ENCODE assay signal across 12 cellular contexts in genomic region chr3:185629554-185630181, GRCh38. TPM values are rescaled to one million over a fixed set of nuclear protein-coding genes. Genes with fewer than 3 reads are reported as not detected.
DNase-seq lines count a peak whose midpoint lies in the region; ATAC-seq, FAIRE-seq and TF ChIP-seq lines count a peak whose summit lies in the region.
"Had no signal": no experiment of that assay in that cellular context is flagged by ENCODE, and none has a peak within 500 bp of the region (broad histone marks: within the 10 kb centered on the region; RNA-seq: fewer than 3 reads in every experiment).

No MANE protein-coding gene starts in this region.

- H3K9me3 Mint-ChIP-seq in natural killer cell = no peaks in the 10 kb centered on the region
- no peaks in the 10 kb centered on the region for H3K9me3 Mint-ChIP-seq in natural killer cell treated with Interleukin-12 subunit alpha and Interleukin-12 subunit beta and Interleukin-15 and Interleukin-18, amount 100 ng/mL, for 72 hours

- peak overlapping the region; percentile 61 to 68 for H3K27ac Mint-ChIP-seq in natural killer cell
- H3K27ac Mint-ChIP-seq in natural killer cell treated with Interleukin-12 subunit alpha and Interleukin-12 subunit beta and Interleukin-15 and Interleukin-18, amount 100 ng/mL, for 72 hours = no peak overlapping the region

- BruUV-seq in K562 (replicated peaks; lab: Mats Ljungman, UMichigan) = no TSS peak

- H3K36me3 ChIP-seq in K562 (ENCODE audit: control insufficient read depth, insufficient read depth, low read length) (peaks cover 35% of the 10 kb centered on the region; the same call in 2 of the 3 replicates), mucosa of descending colon (ENCODE audit: low read depth) (no peaks in the 10 kb centered on the region), uterus (no peaks in the 10 kb centered on the region), psoas muscle (ENCODE audit: insufficient read depth in 1 of 2, low read depth in 1 of 2) (peaks cover 6 to 76% of the 10 kb centered on the region in 2 donors)

- no peak for TF ChIP-seq POLR2A in K562 (conservative IDR thresholded peaks at IDR 0.05)
- TF ChIP-seq POLR2A in uterus (IDR thresholded peaks at IDR 0.05) = no peak

- POLR2A ChIA-PET in K562 (lab: Yijun Ruan, JAX) = interaction anchor here (0.6 to 1.4 kb wide), 2 partner anchors 8 to 10 kb away, joined by 3 to 7 read pairs; no protein-coding TSS in a partner anchor

- peak; percentile 64 for FAIRE-seq in K562 (lab: Jason Lieb, UNC)

- H3K4me3 Mint-ChIP-seq in natural killer cell = no peak overlapping the region
- H3K4me3 Mint-ChIP-seq in natural killer cell treated with Interleukin-12 subunit alpha and Interleukin-12 subunit beta and Interleukin-15 and Interleukin-18, amount 100 ng/mL, for 72 hours = no peak overlapping the region

- WGBS in K562 (ENCODE audit: insufficient coverage, low coverage, missing lambda C conversion rate) = 89% methylated on average over 4 of the region's 4 CpGs
- 82 to 85% (median 83%) methylated on average over 4 of the region's 4 CpGs for WGBS in psoas muscle, 3 donors

- ATAC-seq in natural killer cell = no peak
- ATAC-seq in natural killer cell treated with Interleukin-12 subunit alpha and Interleukin-12 subunit beta and Interleukin-15 and Interleukin-18, amount 100 ng/mL, for 72 hours = no peak
- ATAC-seq in K562 = no peak
- ATAC-seq in mucosa of descending colon = peak; percentile 66
- ATAC-seq in psoas muscle = no peak
- no peak for ATAC-seq in HG02981 (IDR thresholded peaks at IDR 0.05; ENCODE audit: unreplicated experiment)

- H4K20me1 ChIP-seq in K562 (replicated peaks; ENCODE audit: control insufficient read depth, insufficient read depth, low read length) = no peaks in the 10 kb centered on the region

- H3K4me1 ChIP-seq in K562 (replicated peaks in 1 of 2; ENCODE audit: control insufficient read depth in 2 of 2, insufficient read depth in 2 of 2, low read length in 2 of 2) = no peaks in the 10 kb centered on the region
- H3K4me1 ChIP-seq in mucosa of descending colon (ENCODE audit: low read depth) = peaks cover 23% of the 10 kb centered on the region
- H3K4me1 ChIP-seq in uterus = no peaks in the 10 kb centered on the region
- no peaks in the 10 kb centered on the region for H3K4me1 ChIP-seq in psoas muscle

- H2AFZ ChIP-seq in K562 (ENCODE audit: low read depth, low read length) = no peak overlapping the region

- no peak overlapping the region; the same call in 2 of the 3 replicates for H3K27ac ChIP-seq in K562 (ENCODE audit: extremely low read depth, low read depth, low read length)
- H3K27ac ChIP-seq in uterus = peak overlapping the region; percentile 31 to 39
- no peak overlapping the region for H3K27ac ChIP-seq in psoas muscle

- no peak overlapping the region for H3K4me2 ChIP-seq in K562 (ENCODE audit: insufficient read depth, low read length)

- H3K9me1 ChIP-seq in K562 (ENCODE audit: control insufficient read depth, insufficient read depth, low read length) = no peaks in the 10 kb centered on the region

- intact Hi-C loops in natural killer cell (cut with micrococcal nuclease) (no loop called here), K562 (cut with micrococcal nuclease) (no loop called here), mucosa of descending colon (cut with DNase I, micrococcal nuclease) (no loop called here), uterus (cut with DNase I; ENCODE audit: low total_unique reads) (no loop called here), psoas muscle (cut with DNase I) (no loop called here)

- no peak for TF ChIP-seq EP300 in K562 (IDR thresholded peaks at IDR 0.05; ENCODE audit: low read length)

- H3K27me3 Mint-ChIP-seq in natural killer cell (ENCODE audit: low read depth in 2 of 2) = no peaks in the 10 kb centered on the region
- H3K27me3 Mint-ChIP-seq in natural killer cell treated with Interleukin-12 subunit alpha and Interleukin-12 subunit beta and Interleukin-15 and Interleukin-18, amount 100 ng/mL, for 72 hours = no peaks in the 10 kb centered on the region

- in situ Hi-C loops in K562 (cut with MboI) = no loop called here

- H3K9me3 ChIP-seq in K562 (replicated peaks; ENCODE audit: control insufficient read depth, insufficient read depth, low read depth, low read length) = no peaks in the 10 kb centered on the region
- no peaks in the 10 kb centered on the region for H3K9me3 ChIP-seq in mucosa of descending colon
- no peaks in the 10 kb centered on the region for H3K9me3 ChIP-seq in uterus
- H3K9me3 ChIP-seq in psoas muscle = no peaks in the 10 kb centered on the region

- DNase-seq in natural killer cell (no peak), K562 (ENCODE audit: extremely low read depth in 1 of 4, low spot score in 3 of 4) (no peak), mucosa of descending colon (peak in 1 of 3 donors; percentile 10), uterus (no peak), psoas muscle (no peak), NCI-H526 (lab: John Stamatoyannopoulos, UW) (no peak)
- no peak for DNase-seq in natural killer cell treated with Interleukin-12 subunit alpha and Interleukin-12 subunit beta and Interleukin-15 and Interleukin-18, amount 100 ng/mL, for 72 hours (ENCODE audit: low spot score)
- DNase-seq: activated gamma-delta T cell, GDM1, NCI-H1105 had no signal

- H3K36me3 Mint-ChIP-seq in natural killer cell = no peaks in the 10 kb centered on the region
- H3K36me3 Mint-ChIP-seq in natural killer cell treated with Interleukin-12 subunit alpha and Interleukin-12 subunit beta and Interleukin-15 and Interleukin-18, amount 100 ng/mL, for 72 hours = peaks cover 15% of the 10 kb centered on the region

- no peak overlapping the region for H3K9ac ChIP-seq in K562 (ENCODE audit: insufficient read depth in 1 of 2, low read depth in 2 of 2, low read length in 2 of 2)

- H3K4me1 Mint-ChIP-seq in natural killer cell = no peaks in the 10 kb centered on the region
- no peaks in the 10 kb centered on the region for H3K4me1 Mint-ChIP-seq in natural killer cell treated with Interleukin-12 subunit alpha and Interleukin-12 subunit beta and Interleukin-15 and Interleukin-18, amount 100 ng/mL, for 72 hours (ENCODE audit: low read depth in 2 of 2)

- TF ChIP-seq RAD21 in K562 (CRISPR knock-in tag; conservative IDR thresholded peaks at IDR 0.05 in 1 of 2, IDR thresholded peaks at IDR 0.05 in 1 of 2) = no peak

- CTCF ChIA-PET in K562 (lab: Yijun Ruan, JAX; ENCODE audit: low intra/inter-chr PET ratio) = no interaction called here

- TF ChIP-seq CTCF in natural killer cell (IDR thresholded peaks at IDR 0.05) (no peak), K562 (IDR thresholded peaks at IDR 0.05 in 2 of 3, conservative IDR thresholded peaks at IDR 0.05 in 1 of 3; ENCODE audit: insufficient read depth in 2 of 3, low read depth in 1 of 3, low read length in 3 of 3) (no peak), mucosa of descending colon (IDR thresholded peaks at IDR 0.05) (no peak), uterus (IDR thresholded peaks at IDR 0.05) (no peak), psoas muscle (IDR thresholded peaks at IDR 0.05) (no peak)

- H3K27me3 ChIP-seq in K562 (ENCODE audit: control insufficient read depth in 2 of 2, insufficient read depth in 2 of 2, low read length in 2 of 2) = no peaks in the 10 kb centered on the region
- H3K27me3 ChIP-seq in uterus = no peaks in the 10 kb centered on the region
- H3K27me3 ChIP-seq in psoas muscle (ENCODE audit: insufficient read depth in 3 of 3, low read length in 2 of 3) = no peaks in the 10 kb centered on the region

- H3K4me3 ChIP-seq in K562 (no peak overlapping the region), mucosa of descending colon (no peak overlapping the region), uterus (no peak overlapping the region), psoas muscle (no peak overlapping the region)
- H3K4me3 ChIP-seq: coronary artery had no signal

- no peaks in the 10 kb centered on the region for H3K79me2 ChIP-seq in K562 (ENCODE audit: control insufficient read depth, insufficient read depth, low read length)

TF ChIP-seq in K562, 482 proteins besides CTCF, POLR2A, EP300 and RAD21 (continues in another document):
- no peak for TF ChIP-seq PPARD (CRISPR knock-in tag; IDR thresholded peaks at IDR 0.05)
- TF ChIP-seq HDAC8 (tag; IDR thresholded peaks at IDR 0.05) = no peak
- no peak for TF ChIP-seq THAP7 (CRISPR knock-in tag; IDR thresholded peaks at IDR 0.05)

RNA-seq across cellular contexts. Expression of gene SENP2, which starts 43.6 kb away (rescaled TPM):
- total RNA-seq in natural killer cell (10 to 100 TPM; 57.8 to 59.8 (median 58.7) TPM), K562 (2014; rRNA removed) (34.9 and 54.4 TPM in 2 replicates), K562 (2014; rRNA removed; fragmentation: Illumina TruSeq; extraction: Trizol) (48.8 and 57.6 TPM in 2 replicates), K562 (2015; rRNA removed; fragmentation: Illumina TruSeq; extraction: Trizol) (58.3 and 67.1 TPM in 2 replicates), K562 (2021) (39.6 and 41.1 TPM in 2 replicates), mucosa of descending colon (10 to 100 TPM; 27.1 to 40.5 (median 28.4) TPM), uterus (10 to 100 TPM in 3 of 4 donors, 1 to 10 TPM in 1; 8.5 to 54.4 (median 49.8) TPM), psoas muscle (10 to 100 TPM; 31.2 to 43.6 (median 40.8) TPM)
- 10 to 100 TPM; 41.2 to 47.1 TPM for total RNA-seq in natural killer cell treated with Interleukin-12 subunit alpha and Interleukin-12 subunit beta and Interleukin-15 and Interleukin-18, amount 100 ng/mL, for 72 hours
- 18.1 and 65.2 TPM in 2 replicates for total RNA-seq in K562 (2011; cell fraction: chromatin; rRNA removed; ENCODE audit: low replicate concordance)
- 9.0 and 9.1 TPM in 2 replicates for total RNA-seq in K562 (2011; cell fraction: nucleolus; rRNA removed)
- total RNA-seq in K562 (2011; cell fraction: nucleoplasm; rRNA removed) = 20.3 and 21.5 TPM in 2 replicates
- polyA plus RNA-seq in K562 (2011; rRNA removed) (18.0 and 20.8 TPM in 2 replicates), K562 (2014; fragmentation: Illumina TruSeq; extraction: Trizol) (37.2 and 50.0 TPM in 2 replicates), K562 (2014; fragmentation: Nextera tagmentation; extraction: Ambion mirVana) (10 to 100 TPM; 11.8 to 17.8 TPM), K562 (2014; rRNA removed) (31.6 and 33.2 TPM in 2 replicates), psoas muscle (10 to 100 TPM in 2 of 3 donors, 1 to 10 TPM in 1; 9.8 to 51.8 (median 14.1) TPM)
- polyA plus RNA-seq in K562 (2011; cell fraction: cytosol; rRNA removed) = 4.4 and 8.2 TPM in 2 replicates
- polyA plus RNA-seq in K562 (2011; cell fraction: nucleus; rRNA removed) = 6.3 and 9.4 TPM in 2 replicates
- 22.2 and 28.9 TPM in 2 replicates for polyA plus RNA-seq in K562 (2012)
- 29.4 and 33.3 TPM in 2 replicates for polyA minus RNA-seq in K562 (2011; rRNA and poly(A)+ RNA removed)
- polyA minus RNA-seq in K562 (2011; cell fraction: cytosol; rRNA and poly(A)+ RNA removed) = 14.7 and 18.3 TPM in 2 replicates
- polyA minus RNA-seq in K562 (2011; cell fraction: nucleus; rRNA and poly(A)+ RNA removed) = 5.7 and 8.9 TPM in 2 replicates

Comparison
In these comparisons a context has a peak if more than half of its experiments do, and no peak if none do; other contexts are left out.
1. H3K27ac Mint-ChIP-seq: peak in natural killer cell (2 of 2); none in natural killer cell treated with Interleukin-12 subunit alpha and Interleukin-12 subunit beta and Interleukin-15 and Interleukin-18, amount 100 ng/mL, for 72 hours (0 of 2).
2. H3K27ac ChIP-seq: peak in uterus (2 of 2); none in K562 (single experiment) and psoas muscle (single experiment).